20 cellular contexts compared by ENCODE assay signal in the genomic region with DNA sequence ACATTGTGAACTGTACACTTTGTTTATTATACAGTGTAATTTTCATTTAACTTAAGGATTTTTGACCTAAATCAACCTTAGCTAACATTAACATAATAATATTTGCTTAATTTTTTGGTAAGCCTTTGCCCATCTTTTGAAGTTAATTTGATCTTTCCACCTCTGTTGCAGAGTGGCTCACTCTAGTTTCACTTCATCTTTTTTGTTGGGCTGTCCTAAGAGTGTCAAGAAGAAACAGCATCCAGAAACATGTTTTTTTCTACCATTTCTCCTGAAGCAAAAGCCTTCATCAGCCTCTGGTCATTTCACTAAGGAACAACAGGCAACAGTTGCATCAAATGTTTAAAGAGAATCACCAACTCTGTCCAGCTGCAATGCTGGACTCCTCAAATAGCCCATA.
"Had no signal": no experiment of that assay in that cellular context is flagged by ENCODE, and none has a peak within 500 bp of the region (broad histone marks: within the 10 kb centered on the region; RNA-seq: fewer than 3 reads in every experiment).

No MANE protein-coding gene starts in this region.

- DNase-seq: activated CD4-positive, alpha-beta memory T cell treated with anti-CD3 and anti-CD28 coated beads, Interleukin-2, amount 10 ng/mL, durations not matched to agents 7 days and 5 days; activated CD4-positive, alpha-beta T cell treated with anti-CD3 and anti-CD28 coated beads for 4 hours; activated CD4-positive, CD25-positive, alpha-beta regulatory T cell; activated effector memory CD4-positive, alpha-beta T cell treated with anti-CD3 and anti-CD28 coated beads, Interleukin-2, amount 50 U/mL, for 16 hours; activated naive CD4-positive, alpha-beta T cell treated with anti-CD3 and anti-CD28 coated beads, Interleukin-2, amount 10 ng/mL, durations not matched to agents 7 days and 5 days; cerebellar nuclear complex; heart right ventricle; islet precursor cell; left colon; mesenchymal stem cell; mucosa of descending colon; nephron progenitor cell; psoas muscle; spleen; stimulated activated CD4-positive, alpha-beta T cell treated with anti-CD3 and anti-CD28 coated beads, Interleukin-4, amount 100 ng/mL, for 1 hour; stimulated activated naive CD4-positive, alpha-beta T cell had no signal

- H3K27me3 ChIP-seq: heart right ventricle, right atrium auricular region, spleen had no signal

- H3K27ac ChIP-seq: coronary artery, epithelial cell of prostate, heart right ventricle, psoas muscle, right atrium auricular region, spleen had no signal

- H3K4me1 Mint-ChIP-seq: activated CD4-positive, alpha-beta memory T cell treated with anti-CD3 and anti-CD28 coated beads, Interleukin-2, amount 10 ng/mL, durations not matched to agents 7 days and 5 days; activated naive CD4-positive, alpha-beta T cell treated with anti-CD3 and anti-CD28 coated beads, Interleukin-2, amount 10 ng/mL, durations not matched to agents 7 days and 5 days; nephron progenitor cell had no signal

- H3K4me3 Mint-ChIP-seq: activated CD4-positive, alpha-beta memory T cell treated with anti-CD3 and anti-CD28 coated beads, Interleukin-2, amount 10 ng/mL, durations not matched to agents 7 days and 5 days; activated naive CD4-positive, alpha-beta T cell treated with anti-CD3 and anti-CD28 coated beads, Interleukin-2, amount 10 ng/mL, durations not matched to agents 7 days and 5 days; nephron progenitor cell; T-helper 1 cell treated with Interleukin-12 subunit alpha and Interleukin-12 subunit beta and Interleukin-4 antibody, amounts not matched to agents 30 μg/mL and 1 μg/mL, for 36 hours had no signal

- H3K36me3 ChIP-seq: heart right ventricle, right atrium auricular region, spleen had no signal

- H3K36me3 Mint-ChIP-seq: activated naive CD4-positive, alpha-beta T cell treated with anti-CD3 and anti-CD28 coated beads, Interleukin-2, amount 10 ng/mL, durations not matched to agents 7 days and 5 days had no signal

- H3K27me3 Mint-ChIP-seq: activated CD4-positive, alpha-beta memory T cell treated with anti-CD3 and anti-CD28 coated beads, Interleukin-2, amount 10 ng/mL, durations not matched to agents 7 days and 5 days; activated naive CD4-positive, alpha-beta T cell treated with anti-CD3 and anti-CD28 coated beads, Interleukin-2, amount 10 ng/mL, durations not matched to agents 7 days and 5 days had no signal

- ATAC-seq: heart right ventricle, left colon, mucosa of descending colon, psoas muscle had no signal

- H3K27ac Mint-ChIP-seq: activated CD4-positive, alpha-beta memory T cell treated with anti-CD3 and anti-CD28 coated beads, Interleukin-2, amount 10 ng/mL, durations not matched to agents 7 days and 5 days; activated naive CD4-positive, alpha-beta T cell treated with anti-CD3 and anti-CD28 coated beads, Interleukin-2, amount 10 ng/mL, durations not matched to agents 7 days and 5 days; nephron progenitor cell; T-helper 1 cell treated with Interleukin-12 subunit alpha and Interleukin-12 subunit beta and Interleukin-4 antibody, amounts not matched to agents 30 μg/mL and 1 μg/mL, for 36 hours had no signal

- H3K9me3 ChIP-seq: heart right ventricle, mucosa of descending colon, psoas muscle, right atrium auricular region, spleen had no signal

- H3K9me3 Mint-ChIP-seq: nephron progenitor cell; T-helper 1 cell treated with Interleukin-12 subunit alpha and Interleukin-12 subunit beta and Interleukin-4 antibody, amounts not matched to agents 30 μg/mL and 1 μg/mL, for 36 hours had no signal

- H3K4me1 ChIP-seq: heart right ventricle, psoas muscle, right atrium auricular region, spleen had no signal

- H3K4me3 ChIP-seq: coronary artery, heart right ventricle, mucosa of descending colon, psoas muscle, right atrium auricular region, spleen had no signal
